11 cellular contexts compared by ENCODE assay signal in genomic region chr22:28909375-28909774, GRCh38. TPM values are rescaled to one million over a fixed set of nuclear protein-coding genes. Genes with fewer than 3 reads are reported as not detected.
DNase-seq lines count a peak whose midpoint lies in the region; ATAC-seq and TF ChIP-seq lines count a peak whose summit lies in the region.
"Had no signal": no experiment of that assay in that cellular context is flagged by ENCODE, and none has a peak within 500 bp of the region (broad histone marks: within the 10 kb centered on the region; RNA-seq: fewer than 3 reads in every experiment).

No MANE protein-coding gene starts in this region.

- H2BK20ac ChIP-seq in H9 (ENCODE audit: low read depth, low read length, poor library complexity, severe bottlenecking): no peak overlapping the region

- H3K4me1 Mint-ChIP-seq in H9: peaks cover 31 to 40% of the 10 kb centered on the region in 2 experiments
- peaks cover 31% of the 10 kb centered on the region for H3K4me1 Mint-ChIP-seq in activated CD8-positive, alpha-beta T cell treated with anti-CD3 and anti-CD28 coated beads for 36 hours (ENCODE audit: low read depth)

- peaks cover 34% of the 10 kb centered on the region for H3K79me1 ChIP-seq in H9 (ENCODE audit: insufficient read depth, low read depth, low read length, poor library complexity, severe bottlenecking)

- peaks cover 47% of the 10 kb centered on the region for H3K79me2 ChIP-seq in H9 (ENCODE audit: insufficient read depth, low read length)

- H4K5ac ChIP-seq in H9 (ENCODE audit: insufficient read length, low read depth, low read length): no peak overlapping the region

- intact Hi-C loops in activated CD8-positive, alpha-beta T cell treated with anti-CD3 and anti-CD28 coated beads for 36 hours (cut with micrococcal nuclease): no loop called here

- no peak overlapping the region for H4K91ac ChIP-seq in H9 (ENCODE audit: insufficient read length, low read depth, low read length)

- H2BK5ac ChIP-seq in H9 (ENCODE audit: insufficient read length, low read length): no peak overlapping the region

- H2BK12ac ChIP-seq in H9 (ENCODE audit: insufficient read length, low read depth, low read length): no peak overlapping the region

- no CpG with 5 or more reads among the region's 5 CpGs for WGBS in H9 (ENCODE audit: extremely low coverage, insufficient read length, low lambda C conversion rate)
- WGBS in upper lobe of left lung, 2 donors: 89 to 91% methylated on average over 5 of the region's 5 CpGs

- H3K4me1 ChIP-seq in H9 (ENCODE audit: insufficient read depth, low read length): 0 out of 2 replicates have a peak, but pooled peaks cover 6% of the 10 kb centered on the region
- H3K4me1 ChIP-seq in upper lobe of left lung: peaks cover 33 to 38% (median 35%) of the 10 kb centered on the region in 4 donors

- no peak overlapping the region for H3K4me2 ChIP-seq in H9 (ENCODE audit: insufficient read depth, insufficient read length, low read length)
- H3K4me2 ChIP-seq: KMS-11 had no signal

- H2AK5ac ChIP-seq in H9 (ENCODE audit: insufficient read length, low read length): no peak overlapping the region

- no peaks in the 10 kb centered on the region for H4K20me1 ChIP-seq in H9 (ENCODE audit: control insufficient read depth, insufficient read depth, insufficient read length)

- H3K23me2 ChIP-seq in H9 (ENCODE audit: insufficient read length, low read depth, low read length, poor library complexity, severe bottlenecking): no peaks in the 10 kb centered on the region

- peaks cover 0 to 1% of the 10 kb centered on the region in 2 experiments; a peak in 1 of 5 replicates for H3K9me3 Mint-ChIP-seq in H9
- H3K9me3 Mint-ChIP-seq in activated CD8-positive, alpha-beta T cell treated with anti-CD3 and anti-CD28 coated beads for 36 hours: no peaks in the 10 kb centered on the region

- H3K18ac ChIP-seq in H9 (ENCODE audit: insufficient read length, low read depth, low read length): no peak overlapping the region

- H3K9me3 ChIP-seq in H9 (ENCODE audit: control insufficient read depth, low read depth, low read length): no peaks in the 10 kb centered on the region
- no peaks in the 10 kb centered on the region for H3K9me3 ChIP-seq in upper lobe of left lung

- H3K9ac ChIP-seq in H9 (ENCODE audit: extremely low read depth, insufficient read length, low read length): no peak overlapping the region
- H3K9ac ChIP-seq: KMS-11 had no signal

- H3K4ac ChIP-seq in H9 (ENCODE audit: low read depth, low read length): no peak overlapping the region

- no peak for TF ChIP-seq POLR2A in upper lobe of left lung (IDR thresholded peaks at IDR 0.05)

- DNase-seq in H9: no peak
- DNase-seq in activated CD8-positive, alpha-beta T cell treated with anti-CD3 and anti-CD28 coated beads for 36 hours: peak; percentile 96
- DNase-seq in choroid plexus epithelial cell (ENCODE audit: low read depth): peak; percentile 54
- peak; percentile 64 to 72 for DNase-seq in stimulated activated CD8-positive, alpha-beta memory T cell treated with anti-CD3 and anti-CD28 coated beads, Interleukin-15, amount 100 ng/mL, for 48 hours (ENCODE audit: low read depth in 2 of 2)
- no peak for DNase-seq in upper lobe of left lung
- DNase-seq in NOMO-1 treated with DMSO at 0.1 percent for 48 hours (lab: John Stamatoyannopoulos, UW; ENCODE audit: unreplicated experiment): no peak
- DNase-seq in NCI-H69 (lab: John Stamatoyannopoulos, UW): no peak
- DNase-seq: DMS 273 treated with DMSO at 0.1 percent for 48 hours had no signal

- H3K36me3 ChIP-seq in upper lobe of left lung: no peaks in the 10 kb centered on the region
- H3K36me3 ChIP-seq: cardiac muscle cell had no signal

- H2AFZ ChIP-seq in H9 (ENCODE audit: low read length): no peak overlapping the region

- H3K27me3 ChIP-seq in H9 (ENCODE audit: insufficient read depth, low read length) (no peaks in the 10 kb centered on the region), upper lobe of left lung (no peaks in the 10 kb centered on the region)
- H3K27me3 ChIP-seq: cardiac muscle cell had no signal

- H4K8ac ChIP-seq in H9 (replicated peaks; ENCODE audit: insufficient read length, low read depth, low read length): no peak overlapping the region

- H3K27ac ChIP-seq in H9 (ENCODE audit: insufficient read length, low read depth, low read length) (no peak overlapping the region), upper lobe of left lung (no peak overlapping the region)
- H3K27ac ChIP-seq: KMS-11 had no signal

- no peak overlapping the region for H2BK120ac ChIP-seq in H9 (ENCODE audit: low read depth, low read length, poor library complexity, severe bottlenecking)

- H3K27ac Mint-ChIP-seq in H9: peak overlapping the region; percentile 69 to 82 (median 75); a peak in 3 of 7 replicates
- H3K27ac Mint-ChIP-seq in activated CD8-positive, alpha-beta T cell treated with anti-CD3 and anti-CD28 coated beads for 36 hours: peak overlapping the region; percentile 13

- no peak overlapping the region for H3K23ac ChIP-seq in H9 (ENCODE audit: insufficient read length, low read depth, low read length)

- POLR2A ChIA-PET in activated CD8-positive, alpha-beta T cell treated with anti-CD3 and anti-CD28 coated beads for 36 hours (lab: Charles Lee): interaction anchor here (0.6 to 2.3 kb wide), 6 partner anchors 9 to 425 kb away, joined by 3 to 11 read pairs (median 6); partner anchors contain the start of gene ZNRF3

- ATAC-seq in activated CD8-positive, alpha-beta T cell treated with anti-CD3 and anti-CD28 coated beads for 36 hours: peak; percentile 75
- ATAC-seq in GM19397 (IDR thresholded peaks at IDR 0.05; ENCODE audit: unreplicated experiment) (no peak), upper lobe of left lung (ENCODE audit: low FRiP score in 2 of 2) (no peak)

- no peaks in the 10 kb centered on the region for H3K27me3 Mint-ChIP-seq in H9 (ENCODE audit: low read depth)
- peaks cover 37% of the 10 kb centered on the region for H3K27me3 Mint-ChIP-seq in activated CD8-positive, alpha-beta T cell treated with anti-CD3 and anti-CD28 coated beads for 36 hours

- H3K56ac ChIP-seq in H9 (ENCODE audit: insufficient read length, low read depth, low read length): no peak overlapping the region

- TF ChIP-seq EP300 in upper lobe of left lung (IDR thresholded peaks at IDR 0.05): no peak

- no peak overlapping the region for H2BK15ac ChIP-seq in H9 (ENCODE audit: low read depth, low read length)

- TF ChIP-seq CTCF in H9 (conservative IDR thresholded peaks at IDR 0.05): no peak
- TF ChIP-seq CTCF in activated CD8-positive, alpha-beta T cell treated with anti-CD3 and anti-CD28 coated beads for 36 hours (IDR thresholded peaks at IDR 0.05): no peak
- no peak for TF ChIP-seq CTCF in choroid plexus epithelial cell (conservative IDR thresholded peaks at IDR 0.05; ENCODE audit: low read depth, low read length)
- TF ChIP-seq CTCF in upper lobe of left lung (IDR thresholded peaks at IDR 0.05): no peak

- no peak overlapping the region for H3K4me3 Mint-ChIP-seq in H9
- H3K4me3 Mint-ChIP-seq in activated CD8-positive, alpha-beta T cell treated with anti-CD3 and anti-CD28 coated beads for 36 hours: no peak overlapping the region

- CTCF ChIA-PET in activated CD8-positive, alpha-beta T cell treated with anti-CD3 and anti-CD28 coated beads for 36 hours (lab: Charles Lee): interaction anchor here (0.7 to 1.7 kb wide), 3 partner anchors 23 to 131 kb away, joined by 3 read pairs; no protein-coding TSS in a partner anchor

- no peak overlapping the region for H3T11ph ChIP-seq in H9 (ENCODE audit: low read length)

- peaks cover 0 to 2% (median 0%) of the 10 kb centered on the region in 3 experiments; a peak in 3 of 7 replicates for H3K36me3 Mint-ChIP-seq in H9 (ENCODE audit: insufficient read depth in 1 of 3, low read depth in 3 of 3)
- H3K36me3 Mint-ChIP-seq in activated CD8-positive, alpha-beta T cell treated with anti-CD3 and anti-CD28 coated beads for 36 hours (ENCODE audit: low read depth): no peaks in the 10 kb centered on the region

- H3K14ac ChIP-seq in H9 (ENCODE audit: insufficient read depth, low read length): no peak overlapping the region

- H3K4me3 ChIP-seq in choroid plexus epithelial cell (ENCODE audit: low read depth, low read length) (no peak overlapping the region), upper lobe of left lung (no peak overlapping the region)
- H3K4me3 ChIP-seq: cardiac muscle cell had no signal

RNA-seq across cellular contexts. Expression of gene ZNRF3, which starts 26.0 kb away (rescaled TPM):
- total RNA-seq in H9 (2021): 20.5 and 20.6 TPM in 2 replicates
- total RNA-seq in activated CD8-positive, alpha-beta T cell treated with anti-CD3 and anti-CD28 coated beads for 36 hours: 1 to 10 TPM; 2.0 to 2.5 TPM
- total RNA-seq in upper lobe of left lung: 10 to 100 TPM; 11.4 to 16.9 (median 14.4) TPM

Comparison
In these comparisons a context has a peak if more than half of its experiments do, and no peak if none do; other contexts are left out.
1. DNase-seq: peak in activated CD8-positive, alpha-beta T cell treated with anti-CD3 and anti-CD28 coated beads for 36 hours (single experiment), choroid plexus epithelial cell (single experiment) and stimulated activated CD8-positive, alpha-beta memory T cell treated with anti-CD3 and anti-CD28 coated beads, Interleukin-15, amount 100 ng/mL, for 48 hours (2 of 2); none in H9 (single experiment), upper lobe of left lung (0 of 2), NOMO-1 treated with DMSO at 0.1 percent for 48 hours (single experiment) and NCI-H69 (single experiment).